32 cellular contexts compared by ENCODE assay signal in the genomic region with DNA sequence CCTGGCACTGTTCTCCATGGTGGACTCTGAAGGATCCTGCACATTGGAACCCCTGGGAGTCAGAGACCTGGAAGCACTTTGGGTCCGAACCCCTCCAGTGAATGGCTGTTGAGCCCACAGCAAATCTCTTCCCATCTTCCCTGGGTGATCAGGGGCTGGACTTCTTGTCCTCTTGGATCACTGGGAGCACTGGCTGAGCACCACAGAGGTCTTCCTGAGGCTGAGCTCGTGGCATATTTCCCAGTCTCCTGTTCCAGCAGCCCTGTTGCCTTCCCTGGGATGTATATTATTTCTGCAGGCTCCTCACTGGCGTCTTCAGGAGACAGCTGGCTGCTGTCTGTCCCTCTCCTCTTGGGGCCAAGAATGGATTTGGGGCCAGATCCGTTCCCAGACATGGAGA. TPM values are rescaled to one million over a fixed set of nuclear protein-coding genes. Genes with fewer than 3 reads are reported as not detected.
DNase-seq lines count a peak whose midpoint lies in the region; ATAC-seq and TF ChIP-seq lines count a peak whose summit lies in the region.
"Had no signal": no experiment of that assay in that cellular context is flagged by ENCODE, and none has a peak within 500 bp of the region (broad histone marks: within the 10 kb centered on the region; RNA-seq: fewer than 3 reads in every experiment).

No MANE protein-coding gene starts in this region.

- H3K36me3 ChIP-seq in SJCRH30, result no peaks in the 10 kb centered on the region
- H3K36me3 ChIP-seq in hepatocyte (replicated peaks; ENCODE audit: insufficient read depth, low read depth), result no peaks in the 10 kb centered on the region
- H3K36me3 ChIP-seq: esophagus muscularis mucosa, tibial artery had no signal

- no peaks in the 10 kb centered on the region for H3K36me3 Mint-ChIP-seq in activated CD8-positive, alpha-beta memory T cell treated with anti-CD3 and anti-CD28 coated beads, Interleukin-2, amount 10 ng/mL, durations not matched to agents 7 days and 5 days
- no peaks in the 10 kb centered on the region for H3K36me3 Mint-ChIP-seq in activated T-helper 17 cell treated with anti-CD3 and anti-CD28 coated beads, Interleukin-2, amount 50 U/mL, for 72 hours (ENCODE audit: low read depth)

- no peak overlapping the region for H3K4me2 ChIP-seq in hepatocyte

- H3K4me1 ChIP-seq in SJCRH30 (peaks cover 46% of the 10 kb centered on the region), hepatocyte (ENCODE audit: insufficient read depth) (peaks cover 66% of the 10 kb centered on the region)

- CTCF ChIA-PET in activated CD8-positive, alpha-beta memory T cell treated with anti-CD3 and anti-CD28 coated beads, Interleukin-2, amount 10 ng/mL, durations not matched to agents 7 days and 5 days (lab: Charles Lee), result no interaction called here

- no peaks in the 10 kb centered on the region for H4K20me1 ChIP-seq in hepatocyte (ENCODE audit: insufficient read depth, poor library complexity, severe bottlenecking)

- H3K9me2 ChIP-seq in hepatocyte (replicated peaks; ENCODE audit: insufficient read depth), result no peaks in the 10 kb centered on the region

- peaks cover 91% of the 10 kb centered on the region for H3K79me2 ChIP-seq in hepatocyte

- H2AFZ ChIP-seq in hepatocyte, result no peak overlapping the region

- peaks cover 7% of the 10 kb centered on the region for H3K27me3 Mint-ChIP-seq in activated CD8-positive, alpha-beta memory T cell treated with anti-CD3 and anti-CD28 coated beads, Interleukin-2, amount 10 ng/mL, durations not matched to agents 7 days and 5 days
- H3K27me3 Mint-ChIP-seq in activated T-helper 17 cell treated with anti-CD3 and anti-CD28 coated beads, Interleukin-2, amount 50 U/mL, for 72 hours, result no peaks in the 10 kb centered on the region
- H3K27me3 Mint-ChIP-seq: central memory CD8-positive, alpha-beta T cell had no signal

- 83% methylated on average over 4 of the region's 4 CpGs for WGBS in hepatocyte (ENCODE audit: low lambda C conversion rate, missing lambda C conversion rate)

- no peaks in the 10 kb centered on the region for H3K4me1 Mint-ChIP-seq in activated CD8-positive, alpha-beta memory T cell treated with anti-CD3 and anti-CD28 coated beads, Interleukin-2, amount 10 ng/mL, durations not matched to agents 7 days and 5 days
- H3K4me1 Mint-ChIP-seq in activated T-helper 17 cell treated with anti-CD3 and anti-CD28 coated beads, Interleukin-2, amount 50 U/mL, for 72 hours, result no peaks in the 10 kb centered on the region
- H3K4me1 Mint-ChIP-seq: central memory CD8-positive, alpha-beta T cell had no signal

- H3K4me3 ChIP-seq in SJCRH30 (no peak overlapping the region), hepatocyte (no peak overlapping the region)
- H3K4me3 ChIP-seq: esophagus muscularis mucosa, lung, mucosa of descending colon, tibial artery had no signal

- intact Hi-C loops in posterior vena cava (cut with DNase I), result no loop called here

- H3K27ac ChIP-seq in SJCRH30, result peak overlapping the region; percentile 79
- H3K27ac ChIP-seq in hepatocyte, result peak overlapping the region; percentile 94

- no peaks in the 10 kb centered on the region for H3K9me3 Mint-ChIP-seq in activated CD8-positive, alpha-beta memory T cell treated with anti-CD3 and anti-CD28 coated beads, Interleukin-2, amount 10 ng/mL, durations not matched to agents 7 days and 5 days (ENCODE audit: low read depth)
- no peaks in the 10 kb centered on the region for H3K9me3 Mint-ChIP-seq in activated T-helper 17 cell treated with anti-CD3 and anti-CD28 coated beads, Interleukin-2, amount 50 U/mL, for 72 hours
- H3K9me3 Mint-ChIP-seq: central memory CD8-positive, alpha-beta T cell; neural crest cell had no signal

- no peak for ATAC-seq in HG02798 (IDR thresholded peaks at IDR 0.05; ENCODE audit: poor library complexity, unreplicated experiment)
- ATAC-seq in activated CD8-positive, alpha-beta memory T cell treated with anti-CD3 and anti-CD28 coated beads, Interleukin-2, amount 10 ng/mL, durations not matched to agents 7 days and 5 days, result no peak
- no peak for ATAC-seq in activated T-helper 17 cell treated with anti-CD3 and anti-CD28 coated beads, Interleukin-2, amount 50 U/mL, for 72 hours (replicated peaks)
- ATAC-seq: mucosa of descending colon, PC-3, right cardiac atrium had no signal

- TF ChIP-seq CTCF in hepatocyte (IDR thresholded peaks at IDR 0.05; ENCODE audit: poor library complexity), result no peak

- H3K27ac Mint-ChIP-seq in activated CD8-positive, alpha-beta memory T cell treated with anti-CD3 and anti-CD28 coated beads, Interleukin-2, amount 10 ng/mL, durations not matched to agents 7 days and 5 days, result no peak overlapping the region
- no peak overlapping the region for H3K27ac Mint-ChIP-seq in activated T-helper 17 cell treated with anti-CD3 and anti-CD28 coated beads, Interleukin-2, amount 50 U/mL, for 72 hours

- peak; percentile 43 for DNase-seq in EH (ENCODE audit: low read depth)
- no peak for DNase-seq in SJCRH30
- no peak for DNase-seq in hepatocyte (ENCODE audit: low spot score)
- DNase-seq in posterior vena cava (ENCODE audit: low spot score), result peak; percentile 61
- DNase-seq in activated CD8-positive, alpha-beta memory T cell treated with anti-CD3 and anti-CD28 coated beads, Interleukin-2, amount 10 ng/mL, durations not matched to agents 7 days and 5 days, result no peak
- DNase-seq in NCI-H2227 treated with DMSO at 0.1 percent for 48 hours (lab: John Stamatoyannopoulos, UW), result no peak
- DNase-seq: activated CD4-positive, alpha-beta T cell treated with anti-CD3 and anti-CD28 coated beads, Interleukin-2, amount 50 U/mL, for 48 hours; activated CD4-positive, CD25-positive, alpha-beta regulatory T cell treated with anti-CD3 and anti-CD28 coated beads, Interleukin-2, amount 50 U/mL, for 72 hours; activated CD8-positive, alpha-beta memory T cell treated with anti-CD3 and anti-CD28 coated beads, Interleukin-2, amount 50 U/mL, for 4 hours; activated naive CD4-positive, alpha-beta T cell treated with Interleukin-2 at 50 U/mL for 16 hours; dermis blood vessel endothelial cell; DMS79 treated with DMSO at 0.1 percent for 48 hours; foreskin melanocyte; GF-D8; KG1; NCI-H1092 treated with DMSO at 0.1 percent for 48 hours; NCI-H2029; NCI-H526 treated with DMSO at 0.1 percent for 48 hours; NK-92 treated with Interleukin-12 subunit alpha and Interleukin-12 subunit beta, amount 100 ng/mL, for 24 hours; PC-3; right cardiac atrium; Right ventricle myocardium superior; stimulated activated CD4-positive, alpha-beta T cell treated with anti-CD3 and anti-CD28 coated beads, Interleukin-12 subunit alpha, Interleukin-12 subunit beta, amount 100 ng/mL, for 4 hours; stimulated activated CD4-positive, alpha-beta T cell treated with anti-CD3 and anti-CD28 coated beads, Interleukin-2, amount 100 ng/mL, for 48 hours; tibial artery had no signal

- H3K27me3 ChIP-seq in SJCRH30, result no peaks in the 10 kb centered on the region
- no peaks in the 10 kb centered on the region for H3K27me3 ChIP-seq in hepatocyte
- H3K27me3 ChIP-seq: esophagus muscularis mucosa, tibial artery had no signal

- H3K4me3 Mint-ChIP-seq in activated CD8-positive, alpha-beta memory T cell treated with anti-CD3 and anti-CD28 coated beads, Interleukin-2, amount 10 ng/mL, durations not matched to agents 7 days and 5 days, result no peak overlapping the region
- no peak overlapping the region for H3K4me3 Mint-ChIP-seq in activated T-helper 17 cell treated with anti-CD3 and anti-CD28 coated beads, Interleukin-2, amount 50 U/mL, for 72 hours
- H3K4me3 Mint-ChIP-seq: central memory CD8-positive, alpha-beta T cell; neural crest cell had no signal

- H3K9me3 ChIP-seq in SJCRH30 (replicated peaks), result no peaks in the 10 kb centered on the region
- H3K9me3 ChIP-seq in hepatocyte (ENCODE audit: low read depth), result no peaks in the 10 kb centered on the region
- H3K9me3 ChIP-seq: esophagus muscularis mucosa, mucosa of descending colon, tibial artery had no signal

RNA-seq across cellular contexts. Expression of a gene that starts 43.3 kb away (rescaled TPM):
- 84.2 and 88.3 TPM in 2 replicates for total RNA-seq in SJCRH30 (2014; rRNA removed; shearing (Covaris generic))
- total RNA-seq in hepatocyte (108 and 127 TPM in 2 replicates), posterior vena cava (10 to 100 TPM in 1 of 2 donors, 1 to 10 TPM in 1; 3.0 to 10.3 TPM)
- 159 and 162 TPM in 2 replicates for polyA plus RNA-seq in hepatocyte
- under 1 TPM; 0.33 to 0.85 TPM for total RNA-seq in activated CD8-positive, alpha-beta memory T cell treated with anti-CD3 and anti-CD28 coated beads, Interleukin-2, amount 10 ng/mL, durations not matched to agents 7 days and 5 days
- total RNA-seq in activated T-helper 17 cell treated with anti-CD3 and anti-CD28 coated beads, Interleukin-2, amount 50 U/mL, for 72 hours, result 1 to 10 TPM in 1 of 2 donors, under 1 TPM in 1; 0.56 to 1.0 TPM

RNA-seq across cellular contexts. Expression of a gene that starts 51.6 kb away (rescaled TPM):
- 23.5 and 25.8 TPM in 2 replicates for total RNA-seq in SJCRH30 (2014; rRNA removed; shearing (Covaris generic))
- total RNA-seq in hepatocyte (19.1 and 22.0 TPM in 2 replicates), posterior vena cava (10 to 100 TPM; 92.6 to 95.6 TPM)
- polyA plus RNA-seq in hepatocyte, result 7.4 and 9.3 TPM in 2 replicates
- total RNA-seq in activated CD8-positive, alpha-beta memory T cell treated with anti-CD3 and anti-CD28 coated beads, Interleukin-2, amount 10 ng/mL, durations not matched to agents 7 days and 5 days, result 10 to 100 TPM; 45.0 to 53.2 TPM
- total RNA-seq in activated T-helper 17 cell treated with anti-CD3 and anti-CD28 coated beads, Interleukin-2, amount 50 U/mL, for 72 hours, result 10 to 100 TPM; 36.2 to 63.4 TPM

Comparison
In these comparisons a context has a peak if more than half of its experiments do, and no peak if none do; other contexts are left out.
1. DNase-seq: peak in EH (single experiment) and posterior vena cava (single experiment); none in SJCRH30 (0 of 2), hepatocyte (single experiment), activated CD8-positive, alpha-beta memory T cell treated with anti-CD3 and anti-CD28 coated beads, Interleukin-2, amount 10 ng/mL, durations not matched to agents 7 days and 5 days (single experiment) and NCI-H2227 treated with DMSO at 0.1 percent for 48 hours (single experiment).